In genomic region chr10:517236-517635, GRCh38 we compare ENCODE assay signal across 29 cellular contexts.
DNase-seq lines count a peak whose midpoint lies in the region; ATAC-seq and TF ChIP-seq lines count a peak whose summit lies in the region.
"Had no signal": no experiment of that assay in that cellular context is flagged by ENCODE, and none has a peak within 500 bp of the region (broad histone marks: within the 10 kb centered on the region; RNA-seq: fewer than 3 reads in every experiment).

No MANE protein-coding gene starts in this region.

- H3K9me3 Mint-ChIP-seq in nephron (no peaks in the 10 kb centered on the region), type B pancreatic cell (no peaks in the 10 kb centered on the region)
- H3K9me3 Mint-ChIP-seq in T-helper 2 cell treated with Interferon-gamma antibody and Interleukin-4, amounts not matched to agents 5 μg/mL and 100 μg/mL, for 36 hours = no peaks in the 10 kb centered on the region
- H3K9me3 Mint-ChIP-seq: activated CD4-positive, alpha-beta memory T cell treated with anti-CD3 and anti-CD28 coated beads for 36 hours; activated naive CD4-positive, alpha-beta T cell treated with anti-CD3 and anti-CD28 coated beads for 36 hours; activated T-helper 1 cell treated with anti-CD3 and anti-CD28 coated beads, Interleukin-12 subunit alpha, Interleukin-12 subunit beta, Interleukin-2, Interleukin-4 antibody, amounts not matched to agents 30 ng/mL and 10 ng/mL and 1 ng/mL, durations not matched to agents 14 hours and 24 hours and 36 hours; CD4-positive, alpha-beta T cell; immature natural killer cell; memory B cell; T-cell had no signal

- peaks cover 66% of the 10 kb centered on the region for H3K4me1 Mint-ChIP-seq in nephron
- peaks cover 72% of the 10 kb centered on the region for H3K4me1 Mint-ChIP-seq in type B pancreatic cell (ENCODE audit: unreplicated experiment)
- H3K4me1 Mint-ChIP-seq in T-helper 2 cell treated with Interferon-gamma antibody and Interleukin-4, amounts not matched to agents 5 μg/mL and 100 μg/mL, for 36 hours (ENCODE audit: low read depth) = peaks cover 3% of the 10 kb centered on the region

- peaks cover 3% of the 10 kb centered on the region for H3K27me3 Mint-ChIP-seq in nephron (ENCODE audit: low read depth)
- no peaks in the 10 kb centered on the region for H3K27me3 Mint-ChIP-seq in type B pancreatic cell
- H3K27me3 Mint-ChIP-seq in T-helper 2 cell treated with Interferon-gamma antibody and Interleukin-4, amounts not matched to agents 5 μg/mL and 100 μg/mL, for 36 hours (ENCODE audit: low read depth) = peaks cover 6% of the 10 kb centered on the region

- ATAC-seq in esophagus mucosa = no peak
- no peak for ATAC-seq in HG02938 (IDR thresholded peaks at IDR 0.05; ENCODE audit: unreplicated experiment)
- ATAC-seq: activated CD4-positive, CD25-positive, alpha-beta regulatory T cell treated with anti-CD3 and anti-CD28 coated beads, Interleukin-2, amount 50 U/mL, for 24 hours; gastrocnemius medialis; T-cell; upper lobe of right lung had no signal

- no peak overlapping the region for H3K4me3 Mint-ChIP-seq in nephron
- H3K4me3 Mint-ChIP-seq in type B pancreatic cell = peak overlapping the region; percentile 53
- H3K4me3 Mint-ChIP-seq in T-helper 2 cell treated with Interferon-gamma antibody and Interleukin-4, amounts not matched to agents 5 μg/mL and 100 μg/mL, for 36 hours = no peak overlapping the region
- H3K4me3 Mint-ChIP-seq: activated CD4-positive, alpha-beta memory T cell treated with anti-CD3 and anti-CD28 coated beads for 36 hours; activated naive CD4-positive, alpha-beta T cell treated with anti-CD3 and anti-CD28 coated beads for 36 hours; activated T-helper 1 cell treated with anti-CD3 and anti-CD28 coated beads, Interleukin-12 subunit alpha, Interleukin-12 subunit beta, Interleukin-2, Interleukin-4 antibody, amounts not matched to agents 30 ng/mL and 10 ng/mL and 1 ng/mL, durations not matched to agents 14 hours and 24 hours and 36 hours; CD4-positive, alpha-beta T cell; immature natural killer cell; memory B cell; T-cell had no signal

- peak overlapping the region; percentile 42 to 58 (median 50) for H3K27ac Mint-ChIP-seq in nephron
- peak overlapping the region; percentile 19 for H3K27ac Mint-ChIP-seq in type B pancreatic cell
- no peak overlapping the region for H3K27ac Mint-ChIP-seq in T-helper 2 cell treated with Interferon-gamma antibody and Interleukin-4, amounts not matched to agents 5 μg/mL and 100 μg/mL, for 36 hours
- H3K27ac Mint-ChIP-seq: activated CD4-positive, alpha-beta memory T cell treated with anti-CD3 and anti-CD28 coated beads for 36 hours; activated naive CD4-positive, alpha-beta T cell treated with anti-CD3 and anti-CD28 coated beads for 36 hours; activated T-helper 1 cell treated with anti-CD3 and anti-CD28 coated beads, Interleukin-12 subunit alpha, Interleukin-12 subunit beta, Interleukin-2, Interleukin-4 antibody, amounts not matched to agents 30 ng/mL and 10 ng/mL and 1 ng/mL, durations not matched to agents 14 hours and 24 hours and 36 hours; CD4-positive, alpha-beta T cell; memory B cell; T-cell had no signal

- DNase-seq in DMS 273 (lab: John Stamatoyannopoulos, UW; ENCODE audit: unreplicated experiment) = peak; percentile 49
- DNase-seq in DMS 273 treated with DMSO at 0.1 percent for 48 hours (lab: John Stamatoyannopoulos, UW) = no peak
- peak in 1 of 61 donors; percentile 21 for DNase-seq in caudate nucleus (lab: John Stamatoyannopoulos, UW)
- no peak for DNase-seq in type B pancreatic cell (ENCODE audit: extremely low spot score, unreplicated experiment)
- no peak for DNase-seq in T-helper 2 cell treated with Interferon-gamma antibody and Interleukin-4, amounts not matched to agents 5 μg/mL and 100 μg/mL, for 36 hours (ENCODE audit: low spot score)
- DNase-seq: activated CD4-positive, alpha-beta memory T cell treated with anti-CD3 and anti-CD28 coated beads for 36 hours; activated CD8-positive, alpha-beta memory T cell treated with anti-CD3 and anti-CD28 coated beads, Interleukin-2, amount 50 U/mL, for 4 hours; activated naive CD4-positive, alpha-beta T cell treated with anti-CD3 and anti-CD28 coated beads for 36 hours; cortex of kidney; gastrocnemius medialis; immature natural killer cell; Karpas-422; NCI-H1436 treated with DMSO at 0.1 percent for 48 hours; NCI-H510A treated with DMSO at 0.1 percent for 48 hours; NK-92 treated with Interleukin-12 subunit alpha and Interleukin-12 subunit beta, amount 100 ng/mL, for 24 hours; occipital lobe; SHP77 treated with DMSO at 0.1 percent for 48 hours; stimulated activated CD4-positive, alpha-beta T cell treated with anti-CD3 and anti-CD28 coated beads, Interleukin-2, amount 100 ng/mL, for 24 hours; T-cell had no signal

- H3K36me3 Mint-ChIP-seq in nephron (ENCODE audit: low read depth) (no peaks in the 10 kb centered on the region), type B pancreatic cell (peaks cover 5% of the 10 kb centered on the region)
- no peaks in the 10 kb centered on the region for H3K36me3 Mint-ChIP-seq in T-helper 2 cell treated with Interferon-gamma antibody and Interleukin-4, amounts not matched to agents 5 μg/mL and 100 μg/mL, for 36 hours (ENCODE audit: low read depth)
- H3K36me3 Mint-ChIP-seq: activated CD4-positive, alpha-beta memory T cell treated with anti-CD3 and anti-CD28 coated beads for 36 hours; immature natural killer cell; memory B cell; T-cell had no signal

- H3K27ac ChIP-seq in caudate nucleus (ENCODE audit: low read depth, low read length) = peak overlapping the region; percentile 22
- H3K27ac ChIP-seq: 22Rv1, gastrocnemius medialis, GM23248, upper lobe of right lung had no signal

- no peak for TF ChIP-seq CTCF in nephron (IDR thresholded peaks at IDR 0.05; ENCODE audit: unreplicated experiment in 3 of 3)
- no peak for TF ChIP-seq CTCF in type B pancreatic cell (conservative IDR thresholded peaks at IDR 0.05)
